Comparison of ENCODE assay signal across 1 cellular context in genomic region chr19:52665529-52665928, GRCh38.
TF ChIP-seq lines count a peak whose summit lies in the region.

No MANE protein-coding gene starts in this region.

TF ChIP-seq in IMR-90, 13 proteins besides CTCF, POLR2A, EP300 and RAD21:
- TF ChIP-seq NFE2L2 (IDR thresholded peaks at IDR 0.05; ENCODE audit: low read depth, low read length), result 0 out of 2 replicates have a peak, but pooled peaks have one; percentile 20
- no peak for TF ChIP-seq ELK1 (IDR thresholded peaks at IDR 0.05; ENCODE audit: borderline replicate concordance, low read depth, low read length)
TF ChIP-seq in IMR-90: peak in this region for 1.
